10 cellular contexts compared by ENCODE assay signal in the genomic region with DNA sequence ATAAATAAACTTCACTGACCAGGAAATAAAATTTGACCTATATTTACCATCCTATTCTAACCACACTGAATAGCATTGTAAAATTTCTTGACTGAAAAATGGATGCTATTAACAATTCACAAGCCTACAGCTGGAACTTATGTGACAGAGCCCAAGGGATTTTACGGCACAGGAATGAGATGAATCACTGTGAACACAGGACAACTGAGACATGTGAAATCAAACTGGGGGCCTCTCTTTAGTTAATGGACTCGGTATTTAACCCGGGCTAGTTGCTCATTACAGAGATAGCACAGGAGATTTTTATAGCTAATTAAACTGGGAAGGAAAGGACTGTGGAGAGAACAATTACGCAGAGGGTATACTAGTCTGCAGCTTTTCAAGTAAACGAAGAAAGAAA.
DNase-seq lines count a peak whose midpoint lies in the region; TF ChIP-seq lines count a peak whose summit lies in the region.
"Had no signal": no experiment of that assay in that cellular context is flagged by ENCODE, and none has a peak within 500 bp of the region (broad histone marks: within the 10 kb centered on the region; RNA-seq: fewer than 3 reads in every experiment).

No MANE protein-coding gene starts in this region.

- H3K9me3 ChIP-seq in CD8-positive, alpha-beta memory T cell (ENCODE audit: low read length): no peaks in the 10 kb centered on the region
- no peaks in the 10 kb centered on the region for H3K9me3 ChIP-seq in suprapubic skin
- H3K9me3 ChIP-seq: sigmoid colon had no signal

- POLR2A ChIA-PET in CD8-positive, alpha-beta memory T cell (lab: Charles Lee): no interaction called here

- DNase-seq in GM04504 (ENCODE audit: low read depth): peak; percentile 21
- DNase-seq in SK-MEL-5 (ENCODE audit: low read depth, low spot score): peak; percentile 22
- DNase-seq in glomerular visceral epithelial cell (ENCODE audit: extremely low spot score): peak; percentile 25
- DNase-seq in progenitor cell of endocrine pancreas (ENCODE audit: low spot score, unreplicated experiment): no peak
- no peak for DNase-seq in CD8-positive, alpha-beta memory T cell
- no peak for DNase-seq in DMS 273 treated with DMSO at 0.1 percent for 48 hours (lab: John Stamatoyannopoulos, UW)
- DNase-seq in suprapubic skin (ENCODE audit: low spot score in 2 of 2): no peak
- DNase-seq: activated effector memory CD4-positive, alpha-beta T cell treated with anti-CD3 and anti-CD28 coated beads, Interleukin-2, amount 50 U/mL, for 16 hours; NCI-H524 treated with DMSO at 0.1 percent for 48 hours; sigmoid colon had no signal

- CTCF ChIA-PET in CD8-positive, alpha-beta memory T cell (lab: Charles Lee): interaction anchor here (1.7 kb wide), 1 partner anchor 9 kb away, joined by 3 read pairs; no protein-coding TSS in a partner anchor

- peaks cover 21% of the 10 kb centered on the region for H3K4me1 Mint-ChIP-seq in progenitor cell of endocrine pancreas (ENCODE audit: low read depth)
- H3K4me1 Mint-ChIP-seq in CD8-positive, alpha-beta memory T cell: no peaks in the 10 kb centered on the region

- no peaks in the 10 kb centered on the region for H3K27me3 Mint-ChIP-seq in progenitor cell of endocrine pancreas
- H3K27me3 Mint-ChIP-seq in CD8-positive, alpha-beta memory T cell: no peaks in the 10 kb centered on the region

- TF ChIP-seq CTCF in progenitor cell of endocrine pancreas (IDR thresholded peaks at IDR 0.05; ENCODE audit: unreplicated experiment): no peak
- no peak for TF ChIP-seq CTCF in suprapubic skin (IDR thresholded peaks at IDR 0.05)

- no peaks in the 10 kb centered on the region for H3K27me3 ChIP-seq in CD8-positive, alpha-beta memory T cell (ENCODE audit: insufficient read depth, low read length, poor library complexity, severe bottlenecking)
- H3K27me3 ChIP-seq in suprapubic skin: no peaks in the 10 kb centered on the region
- H3K27me3 ChIP-seq: sigmoid colon had no signal

- H3K4me1 ChIP-seq in CD8-positive, alpha-beta memory T cell (ENCODE audit: insufficient read depth, low read length): no peaks in the 10 kb centered on the region
- no peaks in the 10 kb centered on the region for H3K4me1 ChIP-seq in suprapubic skin

- peaks cover 3% of the 10 kb centered on the region for H3K36me3 Mint-ChIP-seq in progenitor cell of endocrine pancreas (ENCODE audit: insufficient read depth)
- peaks cover 0 to 9% (median 2%) of the 10 kb centered on the region in 3 donors for H3K36me3 Mint-ChIP-seq in CD8-positive, alpha-beta memory T cell

- 70% methylated on average over 5 of the region's 5 CpGs for WGBS in suprapubic skin

- TF ChIP-seq EP300 in suprapubic skin (IDR thresholded peaks at IDR 0.05): no peak

- in situ Hi-C loops in SK-MEL-5 (cut with HindIII; ENCODE audit: low pct_unique_long_range_greater_than_20kb, low sequenced_read_pairs): no loop called here

- peak overlapping the region; percentile 67 for H3K27ac Mint-ChIP-seq in progenitor cell of endocrine pancreas
- no peak overlapping the region for H3K27ac Mint-ChIP-seq in CD8-positive, alpha-beta memory T cell

- no peaks in the 10 kb centered on the region for H3K36me3 ChIP-seq in CD8-positive, alpha-beta memory T cell (ENCODE audit: insufficient read depth, low read length)
- H3K36me3 ChIP-seq in suprapubic skin: no peaks in the 10 kb centered on the region
- H3K36me3 ChIP-seq: sigmoid colon had no signal

- H3K4me3 ChIP-seq in CD8-positive, alpha-beta memory T cell (ENCODE audit: low read length): no peak overlapping the region
- H3K4me3 ChIP-seq in suprapubic skin: no peak overlapping the region
- H3K4me3 ChIP-seq: sigmoid colon had no signal

- no peak overlapping the region for H3K4me3 Mint-ChIP-seq in progenitor cell of endocrine pancreas (ENCODE audit: low read depth)
- no peak overlapping the region for H3K4me3 Mint-ChIP-seq in CD8-positive, alpha-beta memory T cell

- no peaks in the 10 kb centered on the region for H3K9me3 Mint-ChIP-seq in progenitor cell of endocrine pancreas (ENCODE audit: low read depth)
- H3K9me3 Mint-ChIP-seq in CD8-positive, alpha-beta memory T cell: no peaks in the 10 kb centered on the region

- no peak for TF ChIP-seq POLR2A in suprapubic skin (IDR thresholded peaks at IDR 0.05)

- no peak overlapping the region for H3K27ac ChIP-seq in CD8-positive, alpha-beta memory T cell (ENCODE audit: low read depth, low read length)
- H3K27ac ChIP-seq in suprapubic skin: no peak overlapping the region
- H3K27ac ChIP-seq: sigmoid colon had no signal

Comparison
In these comparisons a context has a peak if more than half of its experiments do, and no peak if none do; other contexts are left out.
1. DNase-seq: peak in GM04504 (single experiment), SK-MEL-5 (single experiment) and glomerular visceral epithelial cell (single experiment); none in progenitor cell of endocrine pancreas (single experiment), CD8-positive, alpha-beta memory T cell (0 of 5), DMS 273 treated with DMSO at 0.1 percent for 48 hours (single experiment) and suprapubic skin (0 of 2).